In genomic region chr7:152115021-152115718, GRCh38 we compare ENCODE assay signal across 24 cellular contexts.
"Had no signal": no experiment of that assay in that cellular context is flagged by ENCODE, and none has a peak within 500 bp of the region (broad histone marks: within the 10 kb centered on the region; RNA-seq: fewer than 3 reads in every experiment).

No MANE protein-coding gene starts in this region.

- ATAC-seq: activated CD8-positive, alpha-beta T cell treated with anti-CD3 and anti-CD28 coated beads, Interleukin-2, amount 10 ng/mL, durations not matched to agents 7 days and 5 days; activated T-cell treated with anti-CD3 and anti-CD28 coated beads, Interleukin-2, amount 50 U/mL, for 4 hours; SK-N-SH treated with all-trans-retinoic acid at 6 μM for 48 hours had no signal

- DNase-seq: activated CD4-positive, alpha-beta T cell treated with anti-CD3 and anti-CD28 coated beads for 48 hours; activated CD4-positive, alpha-beta T cell treated with anti-CD3 and anti-CD28 coated beads, Interleukin-2, amount 50 U/mL, for 4 hours; activated CD4-positive, CD25-positive, alpha-beta regulatory T cell treated with anti-CD3 and anti-CD28 coated beads, Interleukin-2, amount 50 U/mL, for 72 hours; activated CD8-positive, alpha-beta memory T cell treated with anti-CD3 and anti-CD28 coated beads, Interleukin-2, amount 50 U/mL, for 48 hours; activated CD8-positive, alpha-beta T cell treated with anti-CD3 and anti-CD28 coated beads, Interleukin-2, amount 10 ng/mL, durations not matched to agents 7 days and 5 days; activated effector memory CD4-positive, alpha-beta T cell treated with anti-CD3 and anti-CD28 coated beads, Interleukin-2, amount 50 U/mL, for 16 hours; activated naive CD4-positive, alpha-beta T cell treated with Interleukin-2 at 50 U/mL for 16 hours; activated T-cell treated with anti-CD3 and anti-CD28 coated beads, Interleukin-2, amount 50 U/mL, for 4 hours; amygdala; MG63; MV-4-11; NCI-H1092 treated with DMSO at 0.1 percent for 48 hours; NCI-H1417 treated with DMSO at 0.1 percent for 48 hours; NCI-H1694; NCI-H2081 treated with DMSO at 0.1 percent for 48 hours; NCI-H345; NCI-H524; SHP77; SW 1271 had no signal

- H3K27me3 ChIP-seq: MG63, SJSA1 had no signal

- FAIRE-seq: astrocyte, RCC 7860 had no signal

- H3K4me2 ChIP-seq: KMS-11 had no signal

- H3K4me1 ChIP-seq: SJSA1 had no signal

- H3K27ac ChIP-seq: KMS-11, SJSA1 had no signal

- H3K9ac ChIP-seq: KMS-11 had no signal

- H3K9me3 ChIP-seq: MG63, SJSA1 had no signal

- H3K4me3 ChIP-seq: MG63, SJSA1 had no signal
